ENCODE assay signal across 2 cellular contexts in the genomic region with DNA sequence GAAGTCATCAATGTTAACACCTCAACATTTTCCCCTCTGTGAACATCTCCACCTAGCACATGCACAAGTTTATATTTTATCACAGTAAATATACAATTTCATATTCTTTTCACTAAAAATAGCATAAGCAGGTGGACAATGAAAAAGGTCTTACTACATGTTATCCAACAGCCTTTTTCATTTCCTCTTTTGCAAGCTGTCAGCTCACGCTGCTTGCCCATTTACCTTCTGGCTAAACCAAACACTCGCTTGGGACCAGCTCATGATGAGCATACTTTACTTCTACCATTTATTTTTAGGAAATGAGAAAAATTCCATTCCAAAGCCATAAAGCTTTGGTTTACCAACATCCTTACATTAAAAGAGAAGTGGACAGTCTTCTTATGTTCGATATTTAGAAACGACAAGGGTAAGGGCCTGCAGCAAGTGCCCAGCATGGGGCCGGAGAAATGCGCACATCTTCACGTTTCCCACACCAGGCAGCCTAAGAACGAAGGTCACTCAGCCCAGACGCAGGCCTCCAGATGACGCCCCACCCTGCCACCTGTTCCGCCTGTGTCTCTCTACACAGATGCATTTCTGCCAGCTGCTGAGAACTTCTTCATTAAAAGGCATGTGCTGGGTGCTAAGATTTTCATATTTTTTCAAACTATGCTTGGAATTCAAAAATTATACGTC.
TF ChIP-seq lines count a peak whose summit lies in the region.

No MANE protein-coding gene starts in this region.

TF ChIP-seq in SK-N-SH, 30 proteins besides CTCF, POLR2A, EP300 and RAD21 (continued from another document):
- TF ChIP-seq, protein P1, sequence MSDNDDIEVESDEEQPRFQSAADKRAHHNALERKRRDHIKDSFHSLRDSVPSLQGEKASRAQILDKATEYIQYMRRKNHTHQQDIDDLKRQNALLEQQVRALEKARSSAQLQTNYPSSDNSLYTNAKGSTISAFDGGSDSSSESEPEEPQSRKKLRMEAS (IDR thresholded peaks at IDR 0.05; ENCODE audit: low read depth): no peak
- no peak for TF ChIP-seq YY1 (IDR thresholded peaks at IDR 0.05; ENCODE audit: low read depth)
- TF ChIP-seq TEAD4 (IDR thresholded peaks at IDR 0.05; ENCODE audit: borderline replicate concordance, insufficient read depth): no peak
- TF ChIP-seq, protein P2, sequence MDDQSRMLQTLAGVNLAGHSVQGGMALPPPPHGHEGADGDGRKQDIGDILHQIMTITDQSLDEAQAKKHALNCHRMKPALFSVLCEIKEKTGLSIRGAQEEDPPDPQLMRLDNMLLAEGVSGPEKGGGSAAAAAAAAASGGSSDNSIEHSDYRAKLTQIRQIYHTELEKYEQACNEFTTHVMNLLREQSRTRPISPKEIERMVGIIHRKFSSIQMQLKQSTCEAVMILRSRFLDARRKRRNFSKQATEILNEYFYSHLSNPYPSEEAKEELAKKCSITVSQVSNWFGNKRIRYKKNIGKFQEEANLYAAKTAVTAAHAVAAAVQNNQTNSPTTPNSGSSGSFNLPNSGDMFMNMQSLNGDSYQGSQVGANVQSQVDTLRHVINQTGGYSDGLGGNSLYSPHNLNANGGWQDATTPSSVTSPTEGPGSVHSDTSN (IDR thresholded peaks at IDR 0.05): no peak
- no peak for TF ChIP-seq ELF1 (IDR thresholded peaks at IDR 0.05)
- no peak for TF ChIP-seq FOSL2 (IDR thresholded peaks at IDR 0.05; ENCODE audit: borderline replicate concordance, low read depth)
- TF ChIP-seq, protein P3, sequence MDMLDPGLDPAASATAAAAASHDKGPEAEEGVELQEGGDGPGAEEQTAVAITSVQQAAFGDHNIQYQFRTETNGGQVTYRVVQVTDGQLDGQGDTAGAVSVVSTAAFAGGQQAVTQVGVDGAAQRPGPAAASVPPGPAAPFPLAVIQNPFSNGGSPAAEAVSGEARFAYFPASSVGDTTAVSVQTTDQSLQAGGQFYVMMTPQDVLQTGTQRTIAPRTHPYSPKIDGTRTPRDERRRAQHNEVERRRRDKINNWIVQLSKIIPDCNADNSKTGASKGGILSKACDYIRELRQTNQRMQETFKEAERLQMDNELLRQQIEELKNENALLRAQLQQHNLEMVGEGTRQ (IDR thresholded peaks at IDR 0.05; ENCODE audit: borderline replicate concordance, low read depth, low read length): no peak
- no peak for TF ChIP-seq RFX5 (IDR thresholded peaks at IDR 0.05; ENCODE audit: low read length)
- TF ChIP-seq, protein P4, sequence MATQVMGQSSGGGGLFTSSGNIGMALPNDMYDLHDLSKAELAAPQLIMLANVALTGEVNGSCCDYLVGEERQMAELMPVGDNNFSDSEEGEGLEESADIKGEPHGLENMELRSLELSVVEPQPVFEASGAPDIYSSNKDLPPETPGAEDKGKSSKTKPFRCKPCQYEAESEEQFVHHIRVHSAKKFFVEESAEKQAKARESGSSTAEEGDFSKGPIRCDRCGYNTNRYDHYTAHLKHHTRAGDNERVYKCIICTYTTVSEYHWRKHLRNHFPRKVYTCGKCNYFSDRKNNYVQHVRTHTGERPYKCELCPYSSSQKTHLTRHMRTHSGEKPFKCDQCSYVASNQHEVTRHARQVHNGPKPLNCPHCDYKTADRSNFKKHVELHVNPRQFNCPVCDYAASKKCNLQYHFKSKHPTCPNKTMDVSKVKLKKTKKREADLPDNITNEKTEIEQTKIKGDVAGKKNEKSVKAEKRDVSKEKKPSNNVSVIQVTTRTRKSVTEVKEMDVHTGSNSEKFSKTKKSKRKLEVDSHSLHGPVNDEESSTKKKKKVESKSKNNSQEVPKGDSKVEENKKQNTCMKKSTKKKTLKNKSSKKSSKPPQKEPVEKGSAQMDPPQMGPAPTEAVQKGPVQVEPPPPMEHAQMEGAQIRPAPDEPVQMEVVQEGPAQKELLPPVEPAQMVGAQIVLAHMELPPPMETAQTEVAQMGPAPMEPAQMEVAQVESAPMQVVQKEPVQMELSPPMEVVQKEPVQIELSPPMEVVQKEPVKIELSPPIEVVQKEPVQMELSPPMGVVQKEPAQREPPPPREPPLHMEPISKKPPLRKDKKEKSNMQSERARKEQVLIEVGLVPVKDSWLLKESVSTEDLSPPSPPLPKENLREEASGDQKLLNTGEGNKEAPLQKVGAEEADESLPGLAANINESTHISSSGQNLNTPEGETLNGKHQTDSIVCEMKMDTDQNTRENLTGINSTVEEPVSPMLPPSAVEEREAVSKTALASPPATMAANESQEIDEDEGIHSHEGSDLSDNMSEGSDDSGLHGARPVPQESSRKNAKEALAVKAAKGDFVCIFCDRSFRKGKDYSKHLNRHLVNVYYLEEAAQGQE (IDR thresholded peaks at IDR 0.05; ENCODE audit: low read depth, low read length): no peak
- no peak for TF ChIP-seq TCF12 (IDR thresholded peaks at IDR 0.05)
- TF ChIP-seq, protein P5, sequence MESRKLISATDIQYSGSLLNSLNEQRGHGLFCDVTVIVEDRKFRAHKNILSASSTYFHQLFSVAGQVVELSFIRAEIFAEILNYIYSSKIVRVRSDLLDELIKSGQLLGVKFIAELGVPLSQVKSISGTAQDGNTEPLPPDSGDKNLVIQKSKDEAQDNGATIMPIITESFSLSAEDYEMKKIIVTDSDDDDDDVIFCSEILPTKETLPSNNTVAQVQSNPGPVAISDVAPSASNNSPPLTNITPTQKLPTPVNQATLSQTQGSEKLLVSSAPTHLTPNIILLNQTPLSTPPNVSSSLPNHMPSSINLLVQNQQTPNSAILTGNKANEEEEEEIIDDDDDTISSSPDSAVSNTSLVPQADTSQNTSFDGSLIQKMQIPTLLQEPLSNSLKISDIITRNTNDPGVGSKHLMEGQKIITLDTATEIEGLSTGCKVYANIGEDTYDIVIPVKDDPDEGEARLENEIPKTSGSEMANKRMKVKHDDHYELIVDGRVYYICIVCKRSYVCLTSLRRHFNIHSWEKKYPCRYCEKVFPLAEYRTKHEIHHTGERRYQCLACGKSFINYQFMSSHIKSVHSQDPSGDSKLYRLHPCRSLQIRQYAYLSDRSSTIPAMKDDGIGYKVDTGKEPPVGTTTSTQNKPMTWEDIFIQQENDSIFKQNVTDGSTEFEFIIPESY (IDR thresholded peaks at IDR 0.05; ENCODE audit: borderline replicate concordance, low read depth): no peak

TF ChIP-seq in SK-N-SH treated with all-trans-retinoic acid at 6 μM for 48 hours, 23 proteins besides CTCF, POLR2A, EP300 and RAD21 (continued from another document):
- TF ChIP-seq, protein P6, sequence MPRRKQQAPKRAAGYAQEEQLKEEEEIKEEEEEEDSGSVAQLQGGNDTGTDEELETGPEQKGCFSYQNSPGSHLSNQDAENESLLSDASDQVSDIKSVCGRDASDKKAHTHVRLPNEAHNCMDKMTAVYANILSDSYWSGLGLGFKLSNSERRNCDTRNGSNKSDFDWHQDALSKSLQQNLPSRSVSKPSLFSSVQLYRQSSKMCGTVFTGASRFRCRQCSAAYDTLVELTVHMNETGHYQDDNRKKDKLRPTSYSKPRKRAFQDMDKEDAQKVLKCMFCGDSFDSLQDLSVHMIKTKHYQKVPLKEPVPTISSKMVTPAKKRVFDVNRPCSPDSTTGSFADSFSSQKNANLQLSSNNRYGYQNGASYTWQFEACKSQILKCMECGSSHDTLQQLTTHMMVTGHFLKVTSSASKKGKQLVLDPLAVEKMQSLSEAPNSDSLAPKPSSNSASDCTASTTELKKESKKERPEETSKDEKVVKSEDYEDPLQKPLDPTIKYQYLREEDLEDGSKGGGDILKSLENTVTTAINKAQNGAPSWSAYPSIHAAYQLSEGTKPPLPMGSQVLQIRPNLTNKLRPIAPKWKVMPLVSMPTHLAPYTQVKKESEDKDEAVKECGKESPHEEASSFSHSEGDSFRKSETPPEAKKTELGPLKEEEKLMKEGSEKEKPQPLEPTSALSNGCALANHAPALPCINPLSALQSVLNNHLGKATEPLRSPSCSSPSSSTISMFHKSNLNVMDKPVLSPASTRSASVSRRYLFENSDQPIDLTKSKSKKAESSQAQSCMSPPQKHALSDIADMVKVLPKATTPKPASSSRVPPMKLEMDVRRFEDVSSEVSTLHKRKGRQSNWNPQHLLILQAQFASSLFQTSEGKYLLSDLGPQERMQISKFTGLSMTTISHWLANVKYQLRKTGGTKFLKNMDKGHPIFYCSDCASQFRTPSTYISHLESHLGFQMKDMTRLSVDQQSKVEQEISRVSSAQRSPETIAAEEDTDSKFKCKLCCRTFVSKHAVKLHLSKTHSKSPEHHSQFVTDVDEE (CRISPR knock-in tag; IDR thresholded peaks at IDR 0.05): no peak
- TF ChIP-seq ZFP3 (CRISPR knock-in tag; IDR thresholded peaks at IDR 0.05) (no peak), ZC3H10 (CRISPR knock-in tag; IDR thresholded peaks at IDR 0.05) (no peak), ZNF565 (CRISPR knock-in tag; conservative IDR thresholded peaks at IDR 0.05; ENCODE audit: low read depth) (no peak), ARNTL (CRISPR knock-in tag; IDR thresholded peaks at IDR 0.05; ENCODE audit: borderline replicate concordance, low read depth) (no peak), TCF4 (CRISPR knock-in tag; IDR thresholded peaks at IDR 0.05; ENCODE audit: borderline replicate concordance) (no peak), OSR1 (CRISPR knock-in tag; IDR thresholded peaks at IDR 0.05) (no peak)
- TF ChIP-seq, protein P7, sequence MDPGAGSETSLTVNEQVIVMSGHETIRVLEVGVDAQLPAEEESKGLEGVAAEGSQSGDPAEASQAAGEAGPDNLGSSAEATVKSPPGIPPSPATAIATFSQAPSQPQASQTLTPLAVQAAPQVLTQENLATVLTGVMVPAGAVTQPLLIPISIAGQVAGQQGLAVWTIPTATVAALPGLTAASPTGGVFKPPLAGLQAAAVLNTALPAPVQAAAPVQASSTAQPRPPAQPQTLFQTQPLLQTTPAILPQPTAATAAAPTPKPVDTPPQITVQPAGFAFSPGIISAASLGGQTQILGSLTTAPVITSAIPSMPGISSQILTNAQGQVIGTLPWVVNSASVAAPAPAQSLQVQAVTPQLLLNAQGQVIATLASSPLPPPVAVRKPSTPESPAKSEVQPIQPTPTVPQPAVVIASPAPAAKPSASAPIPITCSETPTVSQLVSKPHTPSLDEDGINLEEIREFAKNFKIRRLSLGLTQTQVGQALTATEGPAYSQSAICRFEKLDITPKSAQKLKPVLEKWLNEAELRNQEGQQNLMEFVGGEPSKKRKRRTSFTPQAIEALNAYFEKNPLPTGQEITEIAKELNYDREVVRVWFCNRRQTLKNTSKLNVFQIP (CRISPR knock-in tag; IDR thresholded peaks at IDR 0.05; ENCODE audit: borderline replicate concordance, low read depth): no peak
TF ChIP-seq in SK-N-SH treated with all-trans-retinoic acid at 6 μM for 48 hours: peak in this region for 0.
